In genomic region chr1:63004868-63005267, GRCh38 we compare ENCODE assay signal across 9 cellular contexts.
DNase-seq lines count a peak whose midpoint lies in the region; TF ChIP-seq lines count a peak whose summit lies in the region.
"Had no signal": no experiment of that assay in that cellular context is flagged by ENCODE, and none has a peak within 500 bp of the region (broad histone marks: within the 10 kb centered on the region; RNA-seq: fewer than 3 reads in every experiment).

No MANE protein-coding gene starts in this region.

- no peaks in the 10 kb centered on the region for H3K9me3 Mint-ChIP-seq in endodermal cell
- no peaks in the 10 kb centered on the region for H3K9me3 Mint-ChIP-seq in neural progenitor cell
- H3K9me3 Mint-ChIP-seq: activated naive CD4-positive, alpha-beta T cell treated with anti-CD3 and anti-CD28 coated beads for 36 hours had no signal

- peaks cover 4% of the 10 kb centered on the region for H4K20me1 ChIP-seq in neural progenitor cell (ENCODE audit: low read depth)

- H2AFZ ChIP-seq in neural progenitor cell (replicated peaks), result no peak overlapping the region

- no peak overlapping the region for H3K27ac ChIP-seq in endodermal cell (ENCODE audit: low read depth, low read length)
- H3K27ac ChIP-seq in neural progenitor cell, result no peak overlapping the region

- H3K27me3 ChIP-seq in endodermal cell (ENCODE audit: control insufficient read depth, insufficient read depth, low read length, poor library complexity, severe bottlenecking) (no peaks in the 10 kb centered on the region), neural progenitor cell (no peaks in the 10 kb centered on the region)

- H3K4me1 ChIP-seq in endodermal cell (ENCODE audit: control insufficient read depth, insufficient read depth, low read length) (peaks cover 17% of the 10 kb centered on the region), neural progenitor cell (peaks cover 21% of the 10 kb centered on the region)

- H3K27ac Mint-ChIP-seq in endodermal cell, result no peak overlapping the region
- no peak overlapping the region for H3K27ac Mint-ChIP-seq in neural progenitor cell
- H3K27ac Mint-ChIP-seq: activated naive CD4-positive, alpha-beta T cell treated with anti-CD3 and anti-CD28 coated beads for 36 hours had no signal

- WGBS in endodermal cell (ENCODE audit: insufficient coverage in 1 of 2, insufficient read length in 1 of 2), 2 experiments, result 82% methylated on average over 1 of the region's 1 CpG; no CpG with 5 or more reads in 1 of the 2 experiments

- H3K4me3 Mint-ChIP-seq in endodermal cell (no peak overlapping the region), neural progenitor cell (no peak overlapping the region)
- H3K4me3 Mint-ChIP-seq: activated naive CD4-positive, alpha-beta T cell treated with anti-CD3 and anti-CD28 coated beads for 36 hours had no signal

- no peaks in the 10 kb centered on the region for H3K79me2 ChIP-seq in neural progenitor cell (ENCODE audit: low read depth)

- no peak overlapping the region for H3K4me3 ChIP-seq in GM12875 (ENCODE audit: low read depth, low read length)
- no peak overlapping the region for H3K4me3 ChIP-seq in endodermal cell (ENCODE audit: low read length)
- H3K4me3 ChIP-seq in neural progenitor cell, result no peak overlapping the region

- H3K36me3 Mint-ChIP-seq in endodermal cell (ENCODE audit: low read depth), result no peaks in the 10 kb centered on the region
- no peaks in the 10 kb centered on the region for H3K36me3 Mint-ChIP-seq in neural progenitor cell

- no peak overlapping the region for H3K4me2 ChIP-seq in neural progenitor cell

- H3K27me3 Mint-ChIP-seq in endodermal cell (ENCODE audit: insufficient read depth) (no peaks in the 10 kb centered on the region), neural progenitor cell (ENCODE audit: insufficient read depth, low read depth) (peaks cover 5% of the 10 kb centered on the region)

- TF ChIP-seq CTCF in GM12875 (IDR thresholded peaks at IDR 0.05; ENCODE audit: borderline replicate concordance, insufficient read depth, low read depth, low read length), result 0 out of 2 replicates have a peak, but pooled peaks have one; percentile 7
- peak; percentile 78 for TF ChIP-seq CTCF in endodermal cell (conservative IDR thresholded peaks at IDR 0.05)
- TF ChIP-seq CTCF in neural progenitor cell (IDR thresholded peaks at IDR 0.05), result peak; percentile 61

- no peak overlapping the region for H3K9ac ChIP-seq in endodermal cell (ENCODE audit: extremely low read depth, low read length, poor library complexity, severe bottlenecking)
- no peak overlapping the region for H3K9ac ChIP-seq in neural progenitor cell

- H3K4me1 Mint-ChIP-seq in endodermal cell (peaks cover 41% of the 10 kb centered on the region), neural progenitor cell (peaks cover 14% of the 10 kb centered on the region)

- peak; percentile 18 for DNase-seq in NCI-H748 (lab: John Stamatoyannopoulos, UW; ENCODE audit: unreplicated experiment)
- DNase-seq in endodermal cell, result peak; percentile 65
- DNase-seq in neural progenitor cell (ENCODE audit: low spot score), result peak; percentile 53
- DNase-seq in RPMI8226, result no peak
- DNase-seq in SKM-1 (lab: John Stamatoyannopoulos, UW; ENCODE audit: unreplicated experiment), result no peak
- no peak for DNase-seq in activated CD4-positive, CD25-positive, alpha-beta regulatory T cell treated with anti-CD3 and anti-CD28 coated beads, Interleukin-2, amount 50 U/mL, for 72 hours
- DNase-seq in MV-4-11 (lab: John Stamatoyannopoulos, UW), result no peak
- DNase-seq: activated naive CD4-positive, alpha-beta T cell treated with anti-CD3 and anti-CD28 coated beads for 36 hours had no signal

- H3K36me3 ChIP-seq in endodermal cell (ENCODE audit: control insufficient read depth, insufficient read depth, low read length) (no peaks in the 10 kb centered on the region), neural progenitor cell (no peaks in the 10 kb centered on the region)

- peaks cover 6% of the 10 kb centered on the region for H3F3A ChIP-seq in neural progenitor cell (ENCODE audit: low read depth)

- H3K9me3 ChIP-seq in endodermal cell (ENCODE audit: control insufficient read depth, low read length) (no peaks in the 10 kb centered on the region), neural progenitor cell (ENCODE audit: low read depth) (no peaks in the 10 kb centered on the region)

Comparison
In these comparisons a context has a peak if more than half of its experiments do, and no peak if none do; other contexts are left out.
1. CTCF ChIP-seq: peak in every context shown above with its lines; median percentile 78 in endodermal cell; 61 in neural progenitor cell; 7 in GM12875.
2. DNase-seq: peak in NCI-H748 (single experiment), endodermal cell (single experiment) and neural progenitor cell (single experiment); none in RPMI8226 (single experiment), SKM-1 (single experiment), activated CD4-positive, CD25-positive, alpha-beta regulatory T cell treated with anti-CD3 and anti-CD28 coated beads, Interleukin-2, amount 50 U/mL, for 72 hours (single experiment) and MV-4-11 (single experiment).